9 cellular contexts compared by ENCODE assay signal in the genomic region with DNA sequence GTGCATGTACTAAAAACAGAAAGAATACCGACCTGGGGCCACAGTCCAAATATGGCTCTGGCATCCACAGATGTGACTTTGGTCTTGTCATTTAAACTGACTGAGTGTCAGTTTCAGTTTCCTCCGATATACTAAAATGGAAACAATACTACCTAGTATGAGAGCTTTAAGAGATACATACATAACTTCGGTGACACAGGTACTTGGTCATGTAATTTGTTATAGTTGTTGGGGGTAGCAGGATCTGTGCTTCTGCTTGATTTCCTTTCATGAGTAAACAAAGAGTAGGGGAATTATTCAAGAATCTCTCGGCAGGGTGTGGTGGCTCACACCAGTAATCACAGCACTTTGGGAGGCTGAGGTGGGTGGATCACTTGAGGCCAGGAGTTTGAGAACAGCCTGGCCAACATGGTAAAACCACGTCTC. TPM values are rescaled to one million over a fixed set of nuclear protein-coding genes. Genes with fewer than 3 reads are reported as not detected.
DNase-seq lines count a peak whose midpoint lies in the region; ATAC-seq and TF ChIP-seq lines count a peak whose summit lies in the region.
"Had no signal": no experiment of that assay in that cellular context is flagged by ENCODE, and none has a peak within 500 bp of the region (broad histone marks: within the 10 kb centered on the region; RNA-seq: fewer than 3 reads in every experiment).

No MANE protein-coding gene starts in this region.

- TF ChIP-seq CTCF in GM06990 (IDR thresholded peaks at IDR 0.05; ENCODE audit: insufficient read depth, low read length, poor library complexity, severe bottlenecking) (no peak), HFFc6 (IDR thresholded peaks at IDR 0.05) (no peak)

- peaks cover 2% of the 10 kb centered on the region for H3K27me3 Mint-ChIP-seq in HFFc6 (ENCODE audit: insufficient read depth)

- H3K4me3 Mint-ChIP-seq in HFFc6, result no peak overlapping the region

- H3K9me3 Mint-ChIP-seq in HFFc6, result no peaks in the 10 kb centered on the region

- H3K27ac Mint-ChIP-seq in HFFc6, result no peak overlapping the region

- H3K36me3 ChIP-seq in GM06990 (ENCODE audit: control insufficient read depth, insufficient read depth, low read length), result no peaks in the 10 kb centered on the region; the same call in 1 of the 2 replicates

- DNase-seq in GM06990 (ENCODE audit: extremely low read depth, insufficient read length), result peak; percentile 68
- DNase-seq in activated T-cell treated with anti-CD3 and anti-CD28 coated beads, Interleukin-2, amount 50 U/mL, for 48 hours, result peak; percentile 50 to 55
- no peak for DNase-seq in AG08396 (ENCODE audit: low spot score)
- no peak for DNase-seq in HFFc6
- no peak for DNase-seq in NCI-H2171 treated with DMSO at 0.1 percent for 48 hours (lab: John Stamatoyannopoulos, UW)
- DNase-seq in cerebellum (ENCODE audit: low spot score), result no peak
- DNase-seq: NCI-H1105 treated with DMSO at 0.1 percent for 48 hours had no signal

- no peaks in the 10 kb centered on the region for H3K27me3 ChIP-seq in GM06990 (replicated peaks; ENCODE audit: control insufficient read depth, insufficient read depth, low read length)

- ATAC-seq in GM19351 (IDR thresholded peaks at IDR 0.05; ENCODE audit: unreplicated experiment) (peak; percentile 78), HG03064 (IDR thresholded peaks at IDR 0.05; ENCODE audit: low read depth, unreplicated experiment) (peak; percentile 87)

- peaks cover 53% of the 10 kb centered on the region for H3K4me1 Mint-ChIP-seq in HFFc6 (ENCODE audit: low read depth)

- no peak overlapping the region for H3K4me3 ChIP-seq in GM06990 (replicated peaks; ENCODE audit: low read depth, low read length)

- peaks cover 11% of the 10 kb centered on the region; the same call in 1 of the 2 replicates for H3K36me3 Mint-ChIP-seq in HFFc6 (ENCODE audit: low read depth)

RNA-seq across cellular contexts. Expression of a gene that starts 32.1 kb away (rescaled TPM):
- total RNA-seq in HFFc6 (2021; fragmentation: NEBNext Ultra II Directional; extraction: Animal tissue kit (Norgen Biotek cat#: 25700)), result 10 to 100 TPM; 20.7 to 26.0 (median 22.4) TPM
- 20.2 TPM for total RNA-seq in cerebellum

Comparison
In these comparisons a context has a peak if more than half of its experiments do, and no peak if none do; other contexts are left out.
1. DNase-seq: peak in GM06990 (single experiment) and activated T-cell treated with anti-CD3 and anti-CD28 coated beads, Interleukin-2, amount 50 U/mL, for 48 hours (2 of 2); none in AG08396 (single experiment), HFFc6 (single experiment), NCI-H2171 treated with DMSO at 0.1 percent for 48 hours (single experiment) and cerebellum (single experiment).